In genomic region chr18:22556271-22556990, GRCh38 we compare ENCODE assay signal across 12 cellular contexts.
DNase-seq lines count a peak whose midpoint lies in the region; ATAC-seq and TF ChIP-seq lines count a peak whose summit lies in the region.
"Had no signal": no experiment of that assay in that cellular context is flagged by ENCODE, and none has a peak within 500 bp of the region (broad histone marks: within the 10 kb centered on the region; RNA-seq: fewer than 3 reads in every experiment).

No MANE protein-coding gene starts in this region.

- TF ChIP-seq CTCF in upper lobe of right lung (IDR thresholded peaks at IDR 0.05), result no peak

- peak overlapping the region in 1 of 2 experiments; percentile 89 for H2BK12ac ChIP-seq in mesenchymal stem cell (ENCODE audit: low read length in 2 of 2)

- peak overlapping the region; percentile 47 for H4K91ac ChIP-seq in mesenchymal stem cell (ENCODE audit: low read length)

- H2BK120ac ChIP-seq in mesenchymal stem cell (ENCODE audit: low read depth, low read length), result no peak overlapping the region

- no peak overlapping the region for H3K23ac ChIP-seq in mesenchymal stem cell (ENCODE audit: low read length in 2 of 2)

- ATAC-seq in esophagus mucosa, result peak; percentile 14
- ATAC-seq in upper lobe of right lung, result peak; percentile 20
- ATAC-seq in GM18498 (IDR thresholded peaks at IDR 0.05; ENCODE audit: unreplicated experiment), result no peak
- no peak for ATAC-seq in GM21526 (IDR thresholded peaks at IDR 0.05; ENCODE audit: low FRiP score, unreplicated experiment)

- no peak overlapping the region for H4K8ac ChIP-seq in mesenchymal stem cell (ENCODE audit: low read length)

- H3K4ac ChIP-seq in mesenchymal stem cell (ENCODE audit: low read depth in 1 of 2, low read length in 2 of 2), result no peak overlapping the region

- H3K14ac ChIP-seq in mesenchymal stem cell (ENCODE audit: low read length in 2 of 2), result no peak overlapping the region

- intact Hi-C loops in upper lobe of right lung (cut with DNase I), result loop anchor here (10.0 kb wide), 2 partner anchors 62 to 382 kb away; no protein-coding TSS in a partner anchor

- H2AFZ ChIP-seq in mesenchymal stem cell (ENCODE audit: low read depth, low read length), result peak overlapping the region; percentile 42
- H2AFZ ChIP-seq: parathyroid adenoma had no signal

- H2BK15ac ChIP-seq in mesenchymal stem cell (ENCODE audit: low read depth, poor library complexity, severe bottlenecking), result no peak overlapping the region

- H3K27ac ChIP-seq in mesenchymal stem cell (ENCODE audit: low read length, poor library complexity, severe bottlenecking), result no peak overlapping the region
- H3K27ac ChIP-seq in upper lobe of right lung, result no peak overlapping the region
- H3K27ac ChIP-seq: parathyroid adenoma had no signal

- H3K36me3 ChIP-seq in mesenchymal stem cell (ENCODE audit: control insufficient read depth in 1 of 2, insufficient read depth in 2 of 2, low read depth in 1 of 2, low read length in 2 of 2), result no peaks in the 10 kb centered on the region
- no peaks in the 10 kb centered on the region for H3K36me3 ChIP-seq in upper lobe of right lung

- H3K9ac ChIP-seq in mesenchymal stem cell (ENCODE audit: low read length), result no peak overlapping the region
- H3K9ac ChIP-seq: parathyroid adenoma had no signal

- H3K27me3 ChIP-seq in mesenchymal stem cell (ENCODE audit: control insufficient read depth in 1 of 2, insufficient read depth in 1 of 2, low read length in 2 of 2) (no peaks in the 10 kb centered on the region), upper lobe of right lung (no peaks in the 10 kb centered on the region)

- H3K4me3 ChIP-seq in mesenchymal stem cell (ENCODE audit: insufficient read depth in 1 of 2, low read depth in 1 of 2, low read length in 2 of 2), result no peak overlapping the region
- H3K4me3 ChIP-seq in upper lobe of right lung, result no peak overlapping the region

- H3K9me3 ChIP-seq in mesenchymal stem cell (ENCODE audit: control insufficient read depth, low read length) (no peaks in the 10 kb centered on the region), upper lobe of right lung (no peaks in the 10 kb centered on the region)

- no peak overlapping the region for H3K4me2 ChIP-seq in mesenchymal stem cell (ENCODE audit: low read length, poor library complexity, severe bottlenecking)

- H2AK5ac ChIP-seq in mesenchymal stem cell (ENCODE audit: low read length, severe bottlenecking), result no peak overlapping the region

- no peak overlapping the region for H2BK5ac ChIP-seq in mesenchymal stem cell (ENCODE audit: low read depth, low read length, poor library complexity, severe bottlenecking)

- H3K79me1 ChIP-seq in mesenchymal stem cell (replicated peaks; ENCODE audit: low read length, poor library complexity, severe bottlenecking), result no peaks in the 10 kb centered on the region

- DNase-seq in NCI-H1105 treated with DMSO at 0.1 percent for 48 hours (lab: John Stamatoyannopoulos, UW) (peak; percentile 29), mesenchymal stem cell (no peak), upper lobe of right lung (peak; percentile 66)
- no peak for DNase-seq in stimulated activated CD4-positive, alpha-beta T cell treated with anti-CD3 and anti-CD28 coated beads, Interleukin-2, amount 100 ng/mL, for 48 hours
- DNase-seq: activated CD4-positive, alpha-beta T cell treated with anti-CD3 and anti-CD28 coated beads, Interleukin-2, amount 50 U/mL, for 4 hours; activated gamma-delta T cell; hippocampal formation; stimulated activated naive CD4-positive, alpha-beta T cell had no signal

- peak overlapping the region; percentile 50 to 63 for H3K18ac ChIP-seq in mesenchymal stem cell (ENCODE audit: low read depth in 1 of 2, low read length in 2 of 2)

- 94% methylated on average over 7 of the region's 7 CpGs for WGBS in mesenchymal stem cell

- peaks cover 7% of the 10 kb centered on the region for H3K4me1 ChIP-seq in mesenchymal stem cell (ENCODE audit: control insufficient read depth, insufficient read depth, low read depth, low read length)
- peaks cover 5% of the 10 kb centered on the region for H3K4me1 ChIP-seq in upper lobe of right lung
- H3K4me1 ChIP-seq: parathyroid adenoma had no signal

Comparison
In these comparisons a context has a peak if more than half of its experiments do, and no peak if none do; other contexts are left out.
1. DNase-seq: peak in NCI-H1105 treated with DMSO at 0.1 percent for 48 hours (single experiment) and upper lobe of right lung (single experiment); none in mesenchymal stem cell (single experiment) and stimulated activated CD4-positive, alpha-beta T cell treated with anti-CD3 and anti-CD28 coated beads, Interleukin-2, amount 100 ng/mL, for 48 hours (0 of 2).
2. ATAC-seq: peak in esophagus mucosa (single experiment) and upper lobe of right lung (single experiment); none in GM18498 (single experiment) and GM21526 (single experiment).